Comparison of ENCODE assay signal across 1 cellular context in the genomic region with DNA sequence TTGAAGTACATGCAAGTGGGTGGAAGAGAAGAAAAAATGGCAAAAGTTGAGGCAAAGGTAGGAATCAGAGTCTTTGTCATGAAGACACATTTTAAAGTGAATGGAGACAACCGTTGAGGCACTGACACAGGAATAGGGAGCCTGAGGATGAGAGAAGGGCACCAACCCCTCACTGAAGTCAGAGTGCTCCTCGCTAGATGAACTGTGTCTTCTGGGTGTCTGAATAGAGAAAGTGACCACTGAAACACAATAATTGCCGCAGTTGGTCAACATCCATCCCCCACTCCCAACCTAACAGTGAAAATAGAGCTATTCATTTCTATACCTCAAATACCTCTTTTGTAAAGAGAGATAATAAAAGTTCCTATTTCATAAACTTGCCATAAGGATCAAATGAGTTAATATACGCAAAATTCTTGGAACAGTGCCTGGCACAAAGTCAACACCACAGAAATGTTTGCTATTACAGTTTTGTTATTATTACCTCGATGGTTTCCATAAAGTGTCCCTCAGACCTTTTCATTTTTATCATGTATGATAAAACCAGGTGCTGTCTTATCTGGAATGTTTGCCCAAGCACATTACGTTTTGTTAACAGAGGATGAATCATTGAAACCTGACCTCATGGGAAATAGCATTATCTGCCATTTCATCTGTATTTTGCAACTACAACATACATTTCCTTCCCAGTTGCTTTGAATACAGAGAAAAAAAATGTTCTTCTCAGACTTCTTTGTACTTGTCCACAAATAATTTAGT.
TF ChIP-seq lines count a peak whose summit lies in the region.

No MANE protein-coding gene starts in this region.

TF ChIP-seq in K562, 482 proteins besides CTCF, POLR2A, EP300 and RAD21 (continued from another document and continues in another):
- TF ChIP-seq, protein P1, sequence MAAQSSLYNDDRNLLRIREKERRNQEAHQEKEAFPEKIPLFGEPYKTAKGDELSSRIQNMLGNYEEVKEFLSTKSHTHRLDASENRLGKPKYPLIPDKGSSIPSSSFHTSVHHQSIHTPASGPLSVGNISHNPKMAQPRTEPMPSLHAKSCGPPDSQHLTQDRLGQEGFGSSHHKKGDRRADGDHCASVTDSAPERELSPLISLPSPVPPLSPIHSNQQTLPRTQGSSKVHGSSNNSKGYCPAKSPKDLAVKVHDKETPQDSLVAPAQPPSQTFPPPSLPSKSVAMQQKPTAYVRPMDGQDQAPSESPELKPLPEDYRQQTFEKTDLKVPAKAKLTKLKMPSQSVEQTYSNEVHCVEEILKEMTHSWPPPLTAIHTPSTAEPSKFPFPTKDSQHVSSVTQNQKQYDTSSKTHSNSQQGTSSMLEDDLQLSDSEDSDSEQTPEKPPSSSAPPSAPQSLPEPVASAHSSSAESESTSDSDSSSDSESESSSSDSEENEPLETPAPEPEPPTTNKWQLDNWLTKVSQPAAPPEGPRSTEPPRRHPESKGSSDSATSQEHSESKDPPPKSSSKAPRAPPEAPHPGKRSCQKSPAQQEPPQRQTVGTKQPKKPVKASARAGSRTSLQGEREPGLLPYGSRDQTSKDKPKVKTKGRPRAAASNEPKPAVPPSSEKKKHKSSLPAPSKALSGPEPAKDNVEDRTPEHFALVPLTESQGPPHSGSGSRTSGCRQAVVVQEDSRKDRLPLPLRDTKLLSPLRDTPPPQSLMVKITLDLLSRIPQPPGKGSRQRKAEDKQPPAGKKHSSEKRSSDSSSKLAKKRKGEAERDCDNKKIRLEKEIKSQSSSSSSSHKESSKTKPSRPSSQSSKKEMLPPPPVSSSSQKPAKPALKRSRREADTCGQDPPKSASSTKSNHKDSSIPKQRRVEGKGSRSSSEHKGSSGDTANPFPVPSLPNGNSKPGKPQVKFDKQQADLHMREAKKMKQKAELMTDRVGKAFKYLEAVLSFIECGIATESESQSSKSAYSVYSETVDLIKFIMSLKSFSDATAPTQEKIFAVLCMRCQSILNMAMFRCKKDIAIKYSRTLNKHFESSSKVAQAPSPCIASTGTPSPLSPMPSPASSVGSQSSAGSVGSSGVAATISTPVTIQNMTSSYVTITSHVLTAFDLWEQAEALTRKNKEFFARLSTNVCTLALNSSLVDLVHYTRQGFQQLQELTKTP (IDR thresholded peaks at IDR 0.05; ENCODE audit: low read depth in 1 of 2, partially characterized antibody in 2 of 2): no peak
- TF ChIP-seq, protein P2, sequence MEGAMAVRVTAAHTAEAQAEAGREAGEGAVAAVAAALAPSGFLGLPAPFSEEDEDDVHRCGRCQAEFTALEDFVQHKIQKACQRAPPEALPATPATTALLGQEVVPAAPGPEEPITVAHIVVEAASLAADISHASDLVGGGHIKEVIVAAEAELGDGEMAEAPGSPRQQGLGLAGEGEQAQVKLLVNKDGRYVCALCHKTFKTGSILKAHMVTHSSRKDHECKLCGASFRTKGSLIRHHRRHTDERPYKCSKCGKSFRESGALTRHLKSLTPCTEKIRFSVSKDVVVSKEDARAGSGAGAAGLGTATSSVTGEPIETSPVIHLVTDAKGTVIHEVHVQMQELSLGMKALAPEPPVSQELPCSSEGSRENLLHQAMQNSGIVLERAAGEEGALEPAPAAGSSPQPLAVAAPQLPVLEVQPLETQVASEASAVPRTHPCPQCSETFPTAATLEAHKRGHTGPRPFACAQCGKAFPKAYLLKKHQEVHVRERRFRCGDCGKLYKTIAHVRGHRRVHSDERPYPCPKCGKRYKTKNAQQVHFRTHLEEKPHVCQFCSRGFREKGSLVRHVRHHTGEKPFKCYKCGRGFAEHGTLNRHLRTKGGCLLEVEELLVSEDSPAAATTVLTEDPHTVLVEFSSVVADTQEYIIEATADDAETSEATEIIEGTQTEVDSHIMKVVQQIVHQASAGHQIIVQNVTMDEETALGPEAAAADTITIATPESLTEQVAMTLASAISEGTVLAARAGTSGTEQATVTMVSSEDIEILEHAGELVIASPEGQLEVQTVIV (CRISPR knock-in tag; IDR thresholded peaks at IDR 0.05; ENCODE audit: borderline replicate concordance): no peak
- TF ChIP-seq FOSL1 (tag; conservative IDR thresholded peaks at IDR 0.05) (peak; percentile 58; the same call in 1 of the 2 replicates), RFX7 (CRISPR knock-in tag; IDR thresholded peaks at IDR 0.05) (no peak), NR3C1 (CRISPR knock-in tag; IDR thresholded peaks at IDR 0.05) (no peak), NBN (IDR thresholded peaks at IDR 0.05; ENCODE audit: low read depth) (no peak), ZNF584 (CRISPR knock-in tag; IDR thresholded peaks at IDR 0.05; ENCODE audit: low read depth) (no peak), TCF3 (CRISPR knock-in tag; IDR thresholded peaks at IDR 0.05) (no peak), JUND (IDR thresholded peaks at IDR 0.05; ENCODE audit: borderline replicate concordance, low read depth, low read length) (peak; percentile 80), JUND (tag; IDR thresholded peaks at IDR 0.05; ENCODE audit: borderline replicate concordance, low read depth, low read length) (peak; percentile 79; the same call in 1 of the 3 replicates)
- TF ChIP-seq, protein P3, sequence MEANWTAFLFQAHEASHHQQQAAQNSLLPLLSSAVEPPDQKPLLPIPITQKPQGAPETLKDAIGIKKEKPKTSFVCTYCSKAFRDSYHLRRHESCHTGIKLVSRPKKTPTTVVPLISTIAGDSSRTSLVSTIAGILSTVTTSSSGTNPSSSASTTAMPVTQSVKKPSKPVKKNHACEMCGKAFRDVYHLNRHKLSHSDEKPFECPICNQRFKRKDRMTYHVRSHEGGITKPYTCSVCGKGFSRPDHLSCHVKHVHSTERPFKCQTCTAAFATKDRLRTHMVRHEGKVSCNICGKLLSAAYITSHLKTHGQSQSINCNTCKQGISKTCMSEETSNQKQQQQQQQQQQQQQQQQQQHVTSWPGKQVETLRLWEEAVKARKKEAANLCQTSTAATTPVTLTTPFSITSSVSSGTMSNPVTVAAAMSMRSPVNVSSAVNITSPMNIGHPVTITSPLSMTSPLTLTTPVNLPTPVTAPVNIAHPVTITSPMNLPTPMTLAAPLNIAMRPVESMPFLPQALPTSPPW (CRISPR knock-in tag; IDR thresholded peaks at IDR 0.05): no peak
- TF ChIP-seq, protein P4, sequence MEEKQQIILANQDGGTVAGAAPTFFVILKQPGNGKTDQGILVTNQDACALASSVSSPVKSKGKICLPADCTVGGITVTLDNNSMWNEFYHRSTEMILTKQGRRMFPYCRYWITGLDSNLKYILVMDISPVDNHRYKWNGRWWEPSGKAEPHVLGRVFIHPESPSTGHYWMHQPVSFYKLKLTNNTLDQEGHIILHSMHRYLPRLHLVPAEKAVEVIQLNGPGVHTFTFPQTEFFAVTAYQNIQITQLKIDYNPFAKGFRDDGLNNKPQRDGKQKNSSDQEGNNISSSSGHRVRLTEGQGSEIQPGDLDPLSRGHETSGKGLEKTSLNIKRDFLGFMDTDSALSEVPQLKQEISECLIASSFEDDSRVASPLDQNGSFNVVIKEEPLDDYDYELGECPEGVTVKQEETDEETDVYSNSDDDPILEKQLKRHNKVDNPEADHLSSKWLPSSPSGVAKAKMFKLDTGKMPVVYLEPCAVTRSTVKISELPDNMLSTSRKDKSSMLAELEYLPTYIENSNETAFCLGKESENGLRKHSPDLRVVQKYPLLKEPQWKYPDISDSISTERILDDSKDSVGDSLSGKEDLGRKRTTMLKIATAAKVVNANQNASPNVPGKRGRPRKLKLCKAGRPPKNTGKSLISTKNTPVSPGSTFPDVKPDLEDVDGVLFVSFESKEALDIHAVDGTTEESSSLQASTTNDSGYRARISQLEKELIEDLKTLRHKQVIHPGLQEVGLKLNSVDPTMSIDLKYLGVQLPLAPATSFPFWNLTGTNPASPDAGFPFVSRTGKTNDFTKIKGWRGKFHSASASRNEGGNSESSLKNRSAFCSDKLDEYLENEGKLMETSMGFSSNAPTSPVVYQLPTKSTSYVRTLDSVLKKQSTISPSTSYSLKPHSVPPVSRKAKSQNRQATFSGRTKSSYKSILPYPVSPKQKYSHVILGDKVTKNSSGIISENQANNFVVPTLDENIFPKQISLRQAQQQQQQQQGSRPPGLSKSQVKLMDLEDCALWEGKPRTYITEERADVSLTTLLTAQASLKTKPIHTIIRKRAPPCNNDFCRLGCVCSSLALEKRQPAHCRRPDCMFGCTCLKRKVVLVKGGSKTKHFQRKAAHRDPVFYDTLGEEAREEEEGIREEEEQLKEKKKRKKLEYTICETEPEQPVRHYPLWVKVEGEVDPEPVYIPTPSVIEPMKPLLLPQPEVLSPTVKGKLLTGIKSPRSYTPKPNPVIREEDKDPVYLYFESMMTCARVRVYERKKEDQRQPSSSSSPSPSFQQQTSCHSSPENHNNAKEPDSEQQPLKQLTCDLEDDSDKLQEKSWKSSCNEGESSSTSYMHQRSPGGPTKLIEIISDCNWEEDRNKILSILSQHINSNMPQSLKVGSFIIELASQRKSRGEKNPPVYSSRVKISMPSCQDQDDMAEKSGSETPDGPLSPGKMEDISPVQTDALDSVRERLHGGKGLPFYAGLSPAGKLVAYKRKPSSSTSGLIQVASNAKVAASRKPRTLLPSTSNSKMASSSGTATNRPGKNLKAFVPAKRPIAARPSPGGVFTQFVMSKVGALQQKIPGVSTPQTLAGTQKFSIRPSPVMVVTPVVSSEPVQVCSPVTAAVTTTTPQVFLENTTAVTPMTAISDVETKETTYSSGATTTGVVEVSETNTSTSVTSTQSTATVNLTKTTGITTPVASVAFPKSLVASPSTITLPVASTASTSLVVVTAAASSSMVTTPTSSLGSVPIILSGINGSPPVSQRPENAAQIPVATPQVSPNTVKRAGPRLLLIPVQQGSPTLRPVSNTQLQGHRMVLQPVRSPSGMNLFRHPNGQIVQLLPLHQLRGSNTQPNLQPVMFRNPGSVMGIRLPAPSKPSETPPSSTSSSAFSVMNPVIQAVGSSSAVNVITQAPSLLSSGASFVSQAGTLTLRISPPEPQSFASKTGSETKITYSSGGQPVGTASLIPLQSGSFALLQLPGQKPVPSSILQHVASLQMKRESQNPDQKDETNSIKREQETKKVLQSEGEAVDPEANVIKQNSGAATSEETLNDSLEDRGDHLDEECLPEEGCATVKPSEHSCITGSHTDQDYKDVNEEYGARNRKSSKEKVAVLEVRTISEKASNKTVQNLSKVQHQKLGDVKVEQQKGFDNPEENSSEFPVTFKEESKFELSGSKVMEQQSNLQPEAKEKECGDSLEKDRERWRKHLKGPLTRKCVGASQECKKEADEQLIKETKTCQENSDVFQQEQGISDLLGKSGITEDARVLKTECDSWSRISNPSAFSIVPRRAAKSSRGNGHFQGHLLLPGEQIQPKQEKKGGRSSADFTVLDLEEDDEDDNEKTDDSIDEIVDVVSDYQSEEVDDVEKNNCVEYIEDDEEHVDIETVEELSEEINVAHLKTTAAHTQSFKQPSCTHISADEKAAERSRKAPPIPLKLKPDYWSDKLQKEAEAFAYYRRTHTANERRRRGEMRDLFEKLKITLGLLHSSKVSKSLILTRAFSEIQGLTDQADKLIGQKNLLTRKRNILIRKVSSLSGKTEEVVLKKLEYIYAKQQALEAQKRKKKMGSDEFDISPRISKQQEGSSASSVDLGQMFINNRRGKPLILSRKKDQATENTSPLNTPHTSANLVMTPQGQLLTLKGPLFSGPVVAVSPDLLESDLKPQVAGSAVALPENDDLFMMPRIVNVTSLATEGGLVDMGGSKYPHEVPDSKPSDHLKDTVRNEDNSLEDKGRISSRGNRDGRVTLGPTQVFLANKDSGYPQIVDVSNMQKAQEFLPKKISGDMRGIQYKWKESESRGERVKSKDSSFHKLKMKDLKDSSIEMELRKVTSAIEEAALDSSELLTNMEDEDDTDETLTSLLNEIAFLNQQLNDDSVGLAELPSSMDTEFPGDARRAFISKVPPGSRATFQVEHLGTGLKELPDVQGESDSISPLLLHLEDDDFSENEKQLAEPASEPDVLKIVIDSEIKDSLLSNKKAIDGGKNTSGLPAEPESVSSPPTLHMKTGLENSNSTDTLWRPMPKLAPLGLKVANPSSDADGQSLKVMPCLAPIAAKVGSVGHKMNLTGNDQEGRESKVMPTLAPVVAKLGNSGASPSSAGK (IDR thresholded peaks at IDR 0.05): no peak
- TF ChIP-seq, protein P5, sequence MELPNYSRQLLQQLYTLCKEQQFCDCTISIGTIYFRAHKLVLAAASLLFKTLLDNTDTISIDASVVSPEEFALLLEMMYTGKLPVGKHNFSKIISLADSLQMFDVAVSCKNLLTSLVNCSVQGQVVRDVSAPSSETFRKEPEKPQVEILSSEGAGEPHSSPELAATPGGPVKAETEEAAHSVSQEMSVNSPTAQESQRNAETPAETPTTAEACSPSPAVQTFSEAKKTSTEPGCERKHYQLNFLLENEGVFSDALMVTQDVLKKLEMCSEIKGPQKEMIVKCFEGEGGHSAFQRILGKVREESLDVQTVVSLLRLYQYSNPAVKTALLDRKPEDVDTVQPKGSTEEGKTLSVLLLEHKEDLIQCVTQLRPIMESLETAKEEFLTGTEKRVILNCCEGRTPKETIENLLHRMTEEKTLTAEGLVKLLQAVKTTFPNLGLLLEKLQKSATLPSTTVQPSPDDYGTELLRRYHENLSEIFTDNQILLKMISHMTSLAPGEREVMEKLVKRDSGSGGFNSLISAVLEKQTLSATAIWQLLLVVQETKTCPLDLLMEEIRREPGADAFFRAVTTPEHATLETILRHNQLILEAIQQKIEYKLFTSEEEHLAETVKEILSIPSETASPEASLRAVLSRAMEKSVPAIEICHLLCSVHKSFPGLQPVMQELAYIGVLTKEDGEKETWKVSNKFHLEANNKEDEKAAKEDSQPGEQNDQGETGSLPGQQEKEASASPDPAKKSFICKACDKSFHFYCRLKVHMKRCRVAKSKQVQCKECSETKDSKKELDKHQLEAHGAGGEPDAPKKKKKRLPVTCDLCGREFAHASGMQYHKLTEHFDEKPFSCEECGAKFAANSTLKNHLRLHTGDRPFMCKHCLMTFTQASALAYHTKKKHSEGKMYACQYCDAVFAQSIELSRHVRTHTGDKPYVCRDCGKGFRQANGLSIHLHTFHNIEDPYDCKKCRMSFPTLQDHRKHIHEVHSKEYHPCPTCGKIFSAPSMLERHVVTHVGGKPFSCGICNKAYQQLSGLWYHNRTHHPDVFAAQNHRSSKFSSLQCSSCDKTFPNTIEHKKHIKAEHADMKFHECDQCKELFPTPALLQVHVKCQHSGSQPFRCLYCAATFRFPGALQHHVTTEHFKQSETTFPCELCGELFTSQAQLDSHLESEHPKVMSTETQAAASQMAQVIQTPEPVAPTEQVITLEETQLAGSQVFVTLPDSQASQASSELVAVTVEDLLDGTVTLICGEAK (IDR thresholded peaks at IDR 0.05): no peak
- TF ChIP-seq, protein P5 (CRISPR knock-in tag; IDR thresholded peaks at IDR 0.05): no peak
